Comparison of ENCODE assay signal across 10 cellular contexts in genomic region chr3:129116482-129116946, GRCh38. TPM values are rescaled to one million over a fixed set of nuclear protein-coding genes. Genes with fewer than 3 reads are reported as not detected.
DNase-seq lines count a peak whose midpoint lies in the region; ATAC-seq and TF ChIP-seq lines count a peak whose summit lies in the region.
"Had no signal": no experiment of that assay in that cellular context is flagged by ENCODE, and none has a peak within 500 bp of the region (broad histone marks: within the 10 kb centered on the region; RNA-seq: fewer than 3 reads in every experiment).

No MANE protein-coding gene starts in this region.

- POLR2A ChIA-PET in WTC11 (lab: Charles Lee), result interaction anchor here (0.8 kb wide), 1 partner anchor 47 kb away, joined by 3 read pairs; no protein-coding TSS in a partner anchor

- no peaks in the 10 kb centered on the region for H3K9me3 Mint-ChIP-seq in WTC11
- H3K9me3 Mint-ChIP-seq in immature natural killer cell, result peaks cover 0 to 2% (median 0%) of the 10 kb centered on the region in 6 donors

- no peaks in the 10 kb centered on the region for H3K27me3 ChIP-seq in right cardiac atrium (ENCODE audit: control insufficient read depth, insufficient read depth)
- no peaks in the 10 kb centered on the region for H3K27me3 ChIP-seq in upper lobe of left lung
- H3K27me3 ChIP-seq: dorsolateral prefrontal cortex, sigmoid colon had no signal

- no peak for TF ChIP-seq POLR2A in upper lobe of left lung (IDR thresholded peaks at IDR 0.05)

- TF ChIP-seq CTCF in WTC11 (IDR thresholded peaks at IDR 0.05) (no peak), upper lobe of left lung (IDR thresholded peaks at IDR 0.05) (no peak)

- DNase-seq in right cardiac atrium (no peak), cardiac septum (ENCODE audit: low spot score) (no peak), WTC11 (ENCODE audit: low spot score) (no peak), immature natural killer cell (no peak), upper lobe of left lung (peak in 1 of 2 donors; percentile 32), superior temporal gyrus (ENCODE audit: extremely low spot score) (no peak), COLO668 (lab: John Stamatoyannopoulos, UW; ENCODE audit: unreplicated experiment) (no peak)
- DNase-seq: dorsolateral prefrontal cortex, sigmoid colon had no signal

- no peak for TF ChIP-seq EP300 in upper lobe of left lung (IDR thresholded peaks at IDR 0.05)

- no peaks in the 10 kb centered on the region for H3K9me3 ChIP-seq in right cardiac atrium (ENCODE audit: control insufficient read depth, low read length)
- H3K9me3 ChIP-seq in upper lobe of left lung, result no peaks in the 10 kb centered on the region
- H3K9me3 ChIP-seq: sigmoid colon had no signal

- CTCF ChIA-PET in WTC11 (lab: Charles Lee), result interaction anchor here (0.6 to 1.3 kb wide), 5 partner anchors 46 to 436 kb away, joined by 3 to 6 read pairs (median 4); no protein-coding TSS in a partner anchor

- intact Hi-C loops in right cardiac atrium (cut with DNase I) (no loop called here), cardiac septum (cut with DNase I) (no loop called here)

- H3K27me3 Mint-ChIP-seq in WTC11 (ENCODE audit: low read depth) (no peaks in the 10 kb centered on the region), immature natural killer cell (ENCODE audit: low read depth in 3 of 3) (peaks cover 3 to 11% (median 3%) of the 10 kb centered on the region in 3 donors)

- peak overlapping the region; percentile 95 for H3K27ac Mint-ChIP-seq in WTC11
- peak overlapping the region; percentile 15 to 78 (median 50) for H3K27ac Mint-ChIP-seq in immature natural killer cell

- WGBS in right cardiac atrium, result 33% methylated on average over 5 of the region's 5 CpGs
- 27 to 35% methylated on average over 5 of the region's 5 CpGs for WGBS in upper lobe of left lung, 2 donors

- H3K4me1 ChIP-seq in right cardiac atrium (ENCODE audit: control insufficient read depth, insufficient read depth, low read length) (peaks cover 10% of the 10 kb centered on the region), upper lobe of left lung (peaks cover 49 to 67% (median 50%) of the 10 kb centered on the region in 4 donors)

- ATAC-seq in right cardiac atrium (no peak), WTC11 (no peak; the same call in 1 of the 2 replicates), upper lobe of left lung (ENCODE audit: low FRiP score in 2 of 2) (no peak), GM19463 (IDR thresholded peaks at IDR 0.05; ENCODE audit: unreplicated experiment) (no peak)

- H3K4me1 Mint-ChIP-seq in WTC11, result peaks cover 61% of the 10 kb centered on the region
- peaks cover 61 to 80% of the 10 kb centered on the region in 2 donors for H3K4me1 Mint-ChIP-seq in immature natural killer cell

- H3K36me3 ChIP-seq in upper lobe of left lung, result peaks cover 0 to 40% (median 4%) of the 10 kb centered on the region in 4 donors
- H3K36me3 ChIP-seq: sigmoid colon had no signal

- H3K4me3 ChIP-seq in right cardiac atrium (ENCODE audit: low read length) (no peak overlapping the region), upper lobe of left lung (peak overlapping the region in 1 of 4 donors; percentile 13)
- H3K4me3 ChIP-seq: dorsolateral prefrontal cortex, sigmoid colon had no signal

- peak overlapping the region; percentile 15 for H3K27ac ChIP-seq in right cardiac atrium (ENCODE audit: low read length)
- peak overlapping the region; percentile 23 to 98 (median 60) for H3K27ac ChIP-seq in upper lobe of left lung
- H3K27ac ChIP-seq: sigmoid colon had no signal

- H3K4me3 Mint-ChIP-seq in WTC11, result peak overlapping the region; percentile 46
- H3K4me3 Mint-ChIP-seq in immature natural killer cell, result peak overlapping the region; percentile 20 to 46 (median 30)

- H3K36me3 Mint-ChIP-seq in WTC11, result no peaks in the 10 kb centered on the region
- peaks cover 0 to 13% (median 0%) of the 10 kb centered on the region in 3 donors for H3K36me3 Mint-ChIP-seq in immature natural killer cell

TF ChIP-seq in WTC11, 78 proteins besides CTCF, POLR2A, EP300 and RAD21 (continues in another document):
- TF ChIP-seq SMAD4 (CRISPR knock-in tag; IDR thresholded peaks at IDR 0.05), result no peak
- no peak for TF ChIP-seq ZSCAN18 (CRISPR knock-in tag; IDR thresholded peaks at IDR 0.05)
- no peak for TF ChIP-seq ZNF317 (CRISPR knock-in tag; IDR thresholded peaks at IDR 0.05; ENCODE audit: borderline replicate concordance, low read depth)
- TF ChIP-seq ATF2 (CRISPR knock-in tag; IDR thresholded peaks at IDR 0.05; ENCODE audit: borderline replicate concordance, low read depth), result no peak
- TF ChIP-seq, protein P1, sequence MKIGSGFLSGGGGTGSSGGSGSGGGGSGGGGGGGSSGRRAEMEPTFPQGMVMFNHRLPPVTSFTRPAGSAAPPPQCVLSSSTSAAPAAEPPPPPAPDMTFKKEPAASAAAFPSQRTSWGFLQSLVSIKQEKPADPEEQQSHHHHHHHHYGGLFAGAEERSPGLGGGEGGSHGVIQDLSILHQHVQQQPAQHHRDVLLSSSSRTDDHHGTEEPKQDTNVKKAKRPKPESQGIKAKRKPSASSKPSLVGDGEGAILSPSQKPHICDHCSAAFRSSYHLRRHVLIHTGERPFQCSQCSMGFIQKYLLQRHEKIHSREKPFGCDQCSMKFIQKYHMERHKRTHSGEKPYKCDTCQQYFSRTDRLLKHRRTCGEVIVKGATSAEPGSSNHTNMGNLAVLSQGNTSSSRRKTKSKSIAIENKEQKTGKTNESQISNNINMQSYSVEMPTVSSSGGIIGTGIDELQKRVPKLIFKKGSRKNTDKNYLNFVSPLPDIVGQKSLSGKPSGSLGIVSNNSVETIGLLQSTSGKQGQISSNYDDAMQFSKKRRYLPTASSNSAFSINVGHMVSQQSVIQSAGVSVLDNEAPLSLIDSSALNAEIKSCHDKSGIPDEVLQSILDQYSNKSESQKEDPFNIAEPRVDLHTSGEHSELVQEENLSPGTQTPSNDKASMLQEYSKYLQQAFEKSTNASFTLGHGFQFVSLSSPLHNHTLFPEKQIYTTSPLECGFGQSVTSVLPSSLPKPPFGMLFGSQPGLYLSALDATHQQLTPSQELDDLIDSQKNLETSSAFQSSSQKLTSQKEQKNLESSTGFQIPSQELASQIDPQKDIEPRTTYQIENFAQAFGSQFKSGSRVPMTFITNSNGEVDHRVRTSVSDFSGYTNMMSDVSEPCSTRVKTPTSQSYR (CRISPR knock-in tag; IDR thresholded peaks at IDR 0.05), result no peak
- TF ChIP-seq, protein P2, sequence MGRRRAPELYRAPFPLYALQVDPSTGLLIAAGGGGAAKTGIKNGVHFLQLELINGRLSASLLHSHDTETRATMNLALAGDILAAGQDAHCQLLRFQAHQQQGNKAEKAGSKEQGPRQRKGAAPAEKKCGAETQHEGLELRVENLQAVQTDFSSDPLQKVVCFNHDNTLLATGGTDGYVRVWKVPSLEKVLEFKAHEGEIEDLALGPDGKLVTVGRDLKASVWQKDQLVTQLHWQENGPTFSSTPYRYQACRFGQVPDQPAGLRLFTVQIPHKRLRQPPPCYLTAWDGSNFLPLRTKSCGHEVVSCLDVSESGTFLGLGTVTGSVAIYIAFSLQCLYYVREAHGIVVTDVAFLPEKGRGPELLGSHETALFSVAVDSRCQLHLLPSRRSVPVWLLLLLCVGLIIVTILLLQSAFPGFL (CRISPR knock-in tag; IDR thresholded peaks at IDR 0.05; ENCODE audit: borderline replicate concordance), result no peak
- TF ChIP-seq GABPB1 (CRISPR knock-in tag; IDR thresholded peaks at IDR 0.05), result no peak
- TF ChIP-seq, protein P3, sequence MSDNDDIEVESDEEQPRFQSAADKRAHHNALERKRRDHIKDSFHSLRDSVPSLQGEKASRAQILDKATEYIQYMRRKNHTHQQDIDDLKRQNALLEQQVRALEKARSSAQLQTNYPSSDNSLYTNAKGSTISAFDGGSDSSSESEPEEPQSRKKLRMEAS (CRISPR knock-in tag; IDR thresholded peaks at IDR 0.05), result no peak
- TF ChIP-seq NR1H2 (CRISPR knock-in tag; IDR thresholded peaks at IDR 0.05), result no peak
- no peak for TF ChIP-seq JUN (CRISPR knock-in tag; IDR thresholded peaks at IDR 0.05)

RNA-seq across cellular contexts. Expression of gene RAB43, which starts 5.1 kb away (rescaled TPM):
- total RNA-seq in right cardiac atrium (1 to 10 TPM; 6.2 to 8.7 (median 7.4) TPM), cardiac septum (3.4 TPM), WTC11 (2021) (20.2 to 34.5 TPM (median 21.0 TPM) in 3 replicates), upper lobe of left lung (10 to 100 TPM; 19.0 to 54.2 (median 34.0) TPM)
- polyA plus RNA-seq in right cardiac atrium (4.7 TPM), immature natural killer cell (10 to 100 TPM in 2 of 3 donors, 1 to 10 TPM in 1; 8.1 to 20.1 (median 12.5) TPM)

RNA-seq across cellular contexts. Expression of gene ISY1, which starts 44.3 kb away (rescaled TPM):
- total RNA-seq in right cardiac atrium (10 to 100 TPM; 22.7 to 30.6 (median 27.3) TPM), cardiac septum (23.9 TPM), WTC11 (2021) (21.4 to 25.0 TPM (median 21.5 TPM) in 3 replicates), upper lobe of left lung (10 to 100 TPM; 14.2 to 34.8 (median 19.6) TPM)
- polyA plus RNA-seq in right cardiac atrium (17.4 TPM), immature natural killer cell (100 to 1,000 TPM in 2 of 3 donors, 10 to 100 TPM in 1; 91.1 to 107 (median 103) TPM)

RNA-seq across cellular contexts. Expression of gene GP9, which starts 55.9 kb away (rescaled TPM):
- total RNA-seq in right cardiac atrium, result not detected
- polyA plus RNA-seq in right cardiac atrium, result not detected
- total RNA-seq in cardiac septum, result 0.27 TPM
- total RNA-seq in WTC11 (2021), result not detected in 3 replicates
- polyA plus RNA-seq in immature natural killer cell, result 10 to 100 TPM in 1 of 3 donors, 1 to 10 TPM in 1, not detected in 1; 1.2 to 12.8 TPM
- 10 to 100 TPM in 1 of 6 donors, 1 to 10 TPM in 2, under 1 TPM in 2, not detected in 1; 0.47 to 12.0 (median 4.3) TPM for total RNA-seq in upper lobe of left lung
- total RNA-seq: sigmoid colon had no signal
